Comparison of ENCODE assay signal across 8 cellular contexts in the genomic region with DNA sequence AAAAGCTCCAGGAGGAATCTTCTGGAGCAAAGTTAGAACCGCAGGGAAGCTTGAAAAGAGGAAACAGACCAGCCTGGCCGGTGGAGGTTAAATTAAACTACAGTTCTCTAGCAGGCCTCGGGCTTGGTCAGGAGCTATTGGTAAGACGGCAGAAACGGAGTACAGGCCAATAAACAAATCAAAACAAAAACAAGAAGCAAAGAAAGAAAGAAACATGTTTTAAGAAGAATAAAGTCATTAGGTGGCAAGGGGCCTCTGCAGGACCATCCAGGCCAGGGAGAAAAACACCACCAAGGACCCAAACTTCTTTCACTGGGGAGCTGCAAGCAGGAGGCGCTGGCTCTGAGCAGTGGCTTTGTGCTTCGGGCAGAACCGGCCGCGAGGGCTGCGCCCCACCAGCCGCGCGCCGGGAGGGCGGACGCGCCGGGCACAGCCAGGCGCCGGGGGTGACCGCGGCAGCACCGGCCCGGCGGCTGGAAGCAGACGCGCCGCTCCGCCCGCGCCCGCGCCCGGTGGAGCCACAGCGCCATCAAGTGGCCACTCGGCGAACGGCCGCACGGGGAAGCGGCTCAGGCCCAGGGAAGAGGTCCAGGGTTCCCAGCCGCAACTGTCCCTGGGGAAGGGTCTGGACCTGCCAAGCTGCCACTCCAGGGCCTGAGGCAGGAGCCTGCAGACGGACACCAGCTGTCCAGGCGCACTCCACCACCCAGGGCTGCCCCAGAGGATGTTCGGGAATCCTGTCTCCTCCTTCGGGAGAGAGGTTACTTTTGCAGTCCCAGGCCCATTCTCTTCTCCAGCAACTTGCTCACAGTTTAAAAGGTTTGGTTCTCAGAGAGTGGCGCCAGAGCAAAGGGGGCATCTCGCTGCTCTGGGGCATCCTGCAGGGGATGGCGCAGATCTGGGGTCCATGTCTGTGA.
DNase-seq lines count a peak whose midpoint lies in the region; ATAC-seq and TF ChIP-seq lines count a peak whose summit lies in the region.

No MANE protein-coding gene starts in this region.

- DNase-seq in AG09319 (ENCODE audit: extremely low read depth, low read depth) (peak; percentile 40), NCI-H226 (peak; percentile 59), dedifferentiated amniotic fluid mesenchymal stem cell (ENCODE audit: extremely low spot score) (peak; percentile 26), lower leg skin (ENCODE audit: low spot score in 2 of 2) (peak; percentile 46 to 94)
- peak; percentile 91 for DNase-seq in activated CD4-positive, alpha-beta T cell treated with anti-CD3 and anti-CD28 coated beads, Interleukin-2, amount 10 ng/mL, durations not matched to agents 24 days and 14 days
- DNase-seq in stimulated activated CD4-positive, alpha-beta T cell treated with anti-CD3 and anti-CD28 coated beads, TNF-alpha, amount 100 ng/mL, for 24 hours (ENCODE audit: low read depth in 3 of 3), result peak; percentile 10 to 60 (median 43)

- H3K27me3 Mint-ChIP-seq in activated CD4-positive, alpha-beta T cell treated with anti-CD3 and anti-CD28 coated beads, Interleukin-2, amount 10 ng/mL, durations not matched to agents 24 days and 14 days, result peaks cover 10% of the 10 kb centered on the region

- TF ChIP-seq CTCF in AG09319 (IDR thresholded peaks at IDR 0.05; ENCODE audit: low read depth, low read length) (peak; percentile 67), lower leg skin (IDR thresholded peaks at IDR 0.05) (peak in 1 of 3 donors; percentile 76)

- no peak for TF ChIP-seq POLR2A in lower leg skin (IDR thresholded peaks at IDR 0.05)

- no peak overlapping the region for H3K27ac Mint-ChIP-seq in activated CD4-positive, alpha-beta T cell treated with anti-CD3 and anti-CD28 coated beads, Interleukin-2, amount 10 ng/mL, durations not matched to agents 24 days and 14 days

- no peaks in the 10 kb centered on the region for H3K9me3 Mint-ChIP-seq in activated CD4-positive, alpha-beta T cell treated with anti-CD3 and anti-CD28 coated beads, Interleukin-2, amount 10 ng/mL, durations not matched to agents 24 days and 14 days

- peak; percentile 89 for ATAC-seq in GM18867 (IDR thresholded peaks at IDR 0.05; ENCODE audit: unreplicated experiment)
- peak; percentile 78 for ATAC-seq in HG03066 (IDR thresholded peaks at IDR 0.05; ENCODE audit: low read depth, unreplicated experiment)

- H3K4me3 Mint-ChIP-seq in activated CD4-positive, alpha-beta T cell treated with anti-CD3 and anti-CD28 coated beads, Interleukin-2, amount 10 ng/mL, durations not matched to agents 24 days and 14 days, result no peak overlapping the region

- no peak overlapping the region for H3K4me3 ChIP-seq in lower leg skin (ENCODE audit: low read depth, poor library complexity, severe bottlenecking)

- H3K4me1 Mint-ChIP-seq in activated CD4-positive, alpha-beta T cell treated with anti-CD3 and anti-CD28 coated beads, Interleukin-2, amount 10 ng/mL, durations not matched to agents 24 days and 14 days, result no peaks in the 10 kb centered on the region

- 13 to 18% methylated on average over 31 to 42 of the region's 50 CpGs for WGBS in lower leg skin, 2 donors

- no peaks in the 10 kb centered on the region for H3K36me3 Mint-ChIP-seq in activated CD4-positive, alpha-beta T cell treated with anti-CD3 and anti-CD28 coated beads, Interleukin-2, amount 10 ng/mL, durations not matched to agents 24 days and 14 days (ENCODE audit: low read depth)

- intact Hi-C loops in activated CD4-positive, alpha-beta T cell treated with anti-CD3 and anti-CD28 coated beads, Interleukin-2, amount 10 ng/mL, durations not matched to agents 24 days and 14 days (cut with micrococcal nuclease), result loop anchor here (5.0 kb wide), 1 partner anchor 1903 kb away; no protein-coding TSS in a partner anchor
- intact Hi-C loops in lower leg skin (cut with DNase I; ENCODE audit: low total_unique reads), result loop anchor here (10.0 kb wide), 2 partner anchors 425 to 1775 kb away; no protein-coding TSS in a partner anchor

Comparison
In these comparisons a context has a peak if more than half of its experiments do, and no peak if none do; other contexts are left out.
1. DNase-seq: peak in every context shown above with its lines; median percentile 91 in activated CD4-positive, alpha-beta T cell treated with anti-CD3 and anti-CD28 coated beads, Interleukin-2, amount 10 ng/mL, durations not matched to agents 24 days and 14 days; 70 in lower leg skin; 59 in NCI-H226; 43 in stimulated activated CD4-positive, alpha-beta T cell treated with anti-CD3 and anti-CD28 coated beads, TNF-alpha, amount 100 ng/mL, for 24 hours; 40 in AG09319; 26 in dedifferentiated amniotic fluid mesenchymal stem cell.